8 cellular contexts compared by ENCODE assay signal in the genomic region with DNA sequence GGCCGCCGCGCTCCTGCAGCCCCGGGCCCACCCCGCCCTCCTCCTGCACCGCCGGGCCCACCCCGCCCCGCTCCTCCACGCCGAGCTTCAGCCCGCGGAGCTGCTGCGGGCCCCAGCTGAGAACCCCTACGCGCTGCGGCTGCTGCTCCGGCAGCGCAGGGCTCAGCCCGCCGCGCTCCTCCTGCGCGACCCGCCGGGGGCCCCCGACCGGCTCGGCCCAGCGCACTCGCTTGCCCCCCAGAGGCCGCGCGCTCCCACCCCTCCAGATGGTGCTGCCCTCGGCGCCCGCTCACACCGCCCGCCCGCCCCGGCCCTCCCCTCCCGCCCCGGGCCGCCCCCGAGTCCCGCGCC. TPM values are rescaled to one million over a fixed set of nuclear protein-coding genes. Genes with fewer than 3 reads are reported as not detected.
A peak's percentile ranks its signal among the peaks of the same experiment; 100 is the strongest.
DNase-seq lines count a peak whose midpoint lies in the region; ATAC-seq, FAIRE-seq and TF ChIP-seq lines count a peak whose summit lies in the region.

No MANE protein-coding gene starts in this region.

- peaks cover 48% of the 10 kb centered on the region for H3K79me2 ChIP-seq in GM12878 (ENCODE audit: control insufficient read depth, insufficient read depth, low read length)

- RAD21 ChIA-PET in GM12878 (lab: Charles Lee; ENCODE audit: unreplicated experiment) = interaction anchor here (2.5 to 3.4 kb wide), 2 partner anchors 13 to 50 kb away, joined by 7 to 34 read pairs; no protein-coding TSS in a partner anchor

- FAIRE-seq in GM12878 (lab: Jason Lieb, UNC) = no peak

- in situ Hi-C loops in GM12878 (cut with MboI) = no loop called here

- H3K4me2 ChIP-seq in GM12878 (ENCODE audit: control insufficient read depth, insufficient read depth) = no peak overlapping the region; the same call in 1 of the 2 replicates

- WGBS in GM12878 (ENCODE audit: insufficient coverage, insufficient replicate concordance, low lambda C conversion rate, missing lambda C conversion rate) = 0% methylated on average over 11 of the region's 47 CpGs

- H3K27ac ChIP-seq in HUES48 (ENCODE audit: low read depth, low read length) = no peak overlapping the region
- no peak overlapping the region for H3K27ac ChIP-seq in GM12878 (ENCODE audit: control insufficient read depth, insufficient read depth)

- TF ChIP-seq CTCF in GM12878 (IDR thresholded peaks at IDR 0.05 in 2 of 3, conservative IDR thresholded peaks at IDR 0.05 in 1 of 3; ENCODE audit: control insufficient read depth in 2 of 3, extremely low read depth in 1 of 3, insufficient read depth in 1 of 3, low read depth in 3 of 3, low read length in 3 of 3) (0 out of 6 replicates have a peak, but pooled peaks of 1 of the 3 experiments have one; percentile 10), mesothelial cell of epicardium (IDR thresholded peaks at IDR 0.05; ENCODE audit: unreplicated experiment) (no peak)

- H3K9me3 Mint-ChIP-seq in mesothelial cell of epicardium = no peaks in the 10 kb centered on the region

- ATAC-seq in GM21367 (IDR thresholded peaks at IDR 0.05; ENCODE audit: unreplicated experiment) = peak; percentile 19
- ATAC-seq in GM12878 = peak; percentile 1; the same call in 2 of the 3 replicates
- ATAC-seq in GM18517 (IDR thresholded peaks at IDR 0.05; ENCODE audit: unreplicated experiment) = no peak

- H3K36me3 ChIP-seq in HUES48 (ENCODE audit: control insufficient read depth, insufficient read depth, low read length) (no peaks in the 10 kb centered on the region), GM12878 (ENCODE audit: control insufficient read depth in 2 of 2, insufficient read depth in 2 of 2, low read length in 1 of 2) (no peaks in the 10 kb centered on the region)

- no peak; the same call in 1 of the 2 replicates for TF ChIP-seq POLR2A in GM12878 (IDR thresholded peaks at IDR 0.05; ENCODE audit: low read depth, low read length)

- H3K27me3 ChIP-seq in HUES48 (ENCODE audit: control insufficient read depth, insufficient read depth, low read length) = peaks cover 9% of the 10 kb centered on the region; the same call in 1 of the 2 replicates
- no peaks in the 10 kb centered on the region for H3K27me3 ChIP-seq in GM12878 (replicated peaks in 1 of 2; ENCODE audit: control insufficient read depth in 2 of 2, insufficient read depth in 2 of 2, low read length in 1 of 2)

- H3K9me3 ChIP-seq in HUES48 (ENCODE audit: control insufficient read depth, insufficient read depth, low read length) = no peaks in the 10 kb centered on the region
- no peaks in the 10 kb centered on the region for H3K9me3 ChIP-seq in GM12878 (replicated peaks; ENCODE audit: control insufficient read depth, insufficient read depth, low read length)

- H3K4me1 Mint-ChIP-seq in mesothelial cell of epicardium = peaks cover 32% of the 10 kb centered on the region

- H3K4me3 ChIP-seq in HUES48 (ENCODE audit: low read depth, low read length) (peak overlapping the region; percentile 70; the same call in 1 of the 2 replicates), GM12878 (peak overlapping the region; percentile 88; the same call in 1 of the 2 replicates)

- H3K27ac Mint-ChIP-seq in mesothelial cell of epicardium = no peak overlapping the region

- CTCF ChIA-PET in GM12878 (lab: Yijun Ruan, JAX) = interaction anchor here (1.0 to 4.6 kb wide), 2 partner anchors 14 to 48 kb away, joined by 3 to 49 read pairs; no protein-coding TSS in a partner anchor

- SMC1A ChIA-PET in GM12878 (lab: Charles Lee; ENCODE audit: uncharacterized antibody, unreplicated experiment) = interaction anchor here (6.0 kb wide), 1 partner anchor 14 kb away, joined by 43 read pairs; no protein-coding TSS in a partner anchor

- TF ChIP-seq RAD21 in GM12878 (IDR thresholded peaks at IDR 0.05; ENCODE audit: insufficient read depth, low read depth, low read length) = no peak

- BruUV-seq in GM12878 (replicated peaks; lab: Mats Ljungman, UMichigan) = no TSS peak

- POLR2A ChIA-PET in GM12878 (lab: Charles Lee) = interaction anchor here (3.1 kb wide), 1 partner anchor 13 kb away, joined by 30 read pairs; no protein-coding TSS in a partner anchor

- peaks cover 22% of the 10 kb centered on the region for H3K4me1 ChIP-seq in HUES48 (ENCODE audit: control insufficient read depth, insufficient read depth, low read length)
- peaks cover 16% of the 10 kb centered on the region for H3K4me1 ChIP-seq in GM12878 (ENCODE audit: control insufficient read depth, insufficient read depth, low read length)

- no peaks in the 10 kb centered on the region for H4K20me1 ChIP-seq in GM12878 (ENCODE audit: control insufficient read depth, insufficient read depth)

- peaks cover 31% of the 10 kb centered on the region for H3K27me3 Mint-ChIP-seq in mesothelial cell of epicardium (ENCODE audit: low read depth)

- intact Hi-C loops in GM12878 (cut with micrococcal nuclease; ENCODE audit: unreplicated experiment) = loop anchor here (10.0 kb wide), 1 partner anchor 286 kb away; no protein-coding TSS in a partner anchor

- TF ChIP-seq EP300 in GM12878 (IDR thresholded peaks at IDR 0.05; ENCODE audit: borderline replicate concordance in 1 of 2, control insufficient read depth in 1 of 2, low read depth in 2 of 2, low read length in 2 of 2) = no peak

- no peak overlapping the region for H3K9ac ChIP-seq in HUES48 (ENCODE audit: low read depth, low read length)
- H3K9ac ChIP-seq in GM12878 (ENCODE audit: control insufficient read depth, insufficient read depth, low read length) = peak overlapping the region; percentile 79; the same call in 1 of the 2 replicates

- peaks cover 5% of the 10 kb centered on the region for H3K36me3 Mint-ChIP-seq in mesothelial cell of epicardium

- H3K4me3 Mint-ChIP-seq in mesothelial cell of epicardium = peak overlapping the region; percentile 31

- peak overlapping the region; percentile 52; the same call in 1 of the 2 replicates for H2AFZ ChIP-seq in GM12878 (ENCODE audit: control insufficient read depth, low read depth, low read length)

- DNase-seq in COLO668 (lab: John Stamatoyannopoulos, UW; ENCODE audit: unreplicated experiment) (peak; percentile 57), GM12878 (ENCODE audit: low read depth, low spot score) (no peak), mesothelial cell of epicardium (ENCODE audit: low spot score in 2 of 2, unreplicated experiment in 2 of 2) (no peak), NCI-H2029 treated with DMSO at 0.1 percent for 48 hours (lab: John Stamatoyannopoulos, UW) (no peak), NK-92 (lab: John Stamatoyannopoulos, UW; ENCODE audit: unreplicated experiment) (no peak)

TF ChIP-seq in GM12878, 131 proteins besides CTCF, POLR2A, EP300 and RAD21:
- TF ChIP-seq, protein P1, sequence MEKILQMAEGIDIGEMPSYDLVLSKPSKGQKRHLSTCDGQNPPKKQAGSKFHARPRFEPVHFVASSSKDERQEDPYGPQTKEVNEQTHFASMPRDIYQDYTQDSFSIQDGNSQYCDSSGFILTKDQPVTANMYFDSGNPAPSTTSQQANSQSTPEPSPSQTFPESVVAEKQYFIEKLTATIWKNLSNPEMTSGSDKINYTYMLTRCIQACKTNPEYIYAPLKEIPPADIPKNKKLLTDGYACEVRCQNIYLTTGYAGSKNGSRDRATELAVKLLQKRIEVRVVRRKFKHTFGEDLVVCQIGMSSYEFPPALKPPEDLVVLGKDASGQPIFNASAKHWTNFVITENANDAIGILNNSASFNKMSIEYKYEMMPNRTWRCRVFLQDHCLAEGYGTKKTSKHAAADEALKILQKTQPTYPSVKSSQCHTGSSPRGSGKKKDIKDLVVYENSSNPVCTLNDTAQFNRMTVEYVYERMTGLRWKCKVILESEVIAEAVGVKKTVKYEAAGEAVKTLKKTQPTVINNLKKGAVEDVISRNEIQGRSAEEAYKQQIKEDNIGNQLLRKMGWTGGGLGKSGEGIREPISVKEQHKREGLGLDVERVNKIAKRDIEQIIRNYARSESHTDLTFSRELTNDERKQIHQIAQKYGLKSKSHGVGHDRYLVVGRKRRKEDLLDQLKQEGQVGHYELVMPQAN (conservative IDR thresholded peaks at IDR 0.05) = 0 out of 2 replicates have a peak, but pooled peaks have one; percentile 44
- TF ChIP-seq MXI1 (IDR thresholded peaks at IDR 0.05; ENCODE audit: low read depth, low read length) = no peak

RNA-seq across cellular contexts. Expression of a gene that starts 0.9 kb away (rescaled TPM):
- 30.8 and 36.7 TPM in 2 replicates for total RNA-seq in GM12878 (2013; cell fraction: nucleolus; rRNA removed)
- total RNA-seq in GM12878 (2014; rRNA removed) = 12.9 and 13.9 TPM in 2 replicates
- total RNA-seq in GM12878 (2014; rRNA removed; fragmentation: Illumina TruSeq; extraction: Trizol) = 10.2 and 10.7 TPM in 2 replicates
- total RNA-seq in GM12878 (2021) = 47.8 and 49.3 TPM in 2 replicates
- polyA plus RNA-seq in GM12878 (2011; ENCODE audit: low read depth) = 5.2 TPM
- polyA plus RNA-seq in GM12878 (2011; rRNA removed) = 6.3 and 12.3 TPM in 2 replicates
- polyA plus RNA-seq in GM12878 (2011; cell fraction: cytosol; rRNA removed) = 12.7 and 14.8 TPM in 2 replicates
- 133 and 156 TPM in 2 replicates for polyA plus RNA-seq in GM12878 (2011; cell fraction: nucleus; rRNA removed)
- polyA plus RNA-seq in GM12878 (2012) = 23.1 and 27.7 TPM in 2 replicates
- polyA plus RNA-seq in GM12878 (2014; fragmentation: Illumina TruSeq; extraction: Trizol) = 3.6 and 10.8 TPM in 2 replicates
- polyA plus RNA-seq in GM12878 (2014; fragmentation: Nextera tagmentation; extraction: Ambion mirVana) = under 1 TPM; 0.13 to 0.42 TPM
- polyA plus RNA-seq in GM12878 (2014; rRNA removed) = 35.8 and 48.5 TPM in 2 replicates
- polyA plus RNA-seq in GM12878 (2016; fragmentation: Nextera tagmentation; extraction: Ambion mirVana) = 1 to 10 TPM; 2.9 to 3.9 TPM
- polyA minus RNA-seq in GM12878 (2011; rRNA and poly(A)+ RNA removed) = 13.1 and 29.2 TPM in 2 replicates
- 13.3 and 17.2 TPM in 2 replicates for polyA minus RNA-seq in GM12878 (2011; cell fraction: cytosol; rRNA and poly(A)+ RNA removed)
- polyA minus RNA-seq in GM12878 (2011; cell fraction: nucleus; rRNA and poly(A)+ RNA removed) = 20.7 and 34.6 TPM in 2 replicates
- total RNA-seq in mesothelial cell of epicardium = 45.8 to 49.1 TPM (median 47.6 TPM) in 3 replicates
